Comparison of ENCODE assay signal across 9 cellular contexts in the genomic region with DNA sequence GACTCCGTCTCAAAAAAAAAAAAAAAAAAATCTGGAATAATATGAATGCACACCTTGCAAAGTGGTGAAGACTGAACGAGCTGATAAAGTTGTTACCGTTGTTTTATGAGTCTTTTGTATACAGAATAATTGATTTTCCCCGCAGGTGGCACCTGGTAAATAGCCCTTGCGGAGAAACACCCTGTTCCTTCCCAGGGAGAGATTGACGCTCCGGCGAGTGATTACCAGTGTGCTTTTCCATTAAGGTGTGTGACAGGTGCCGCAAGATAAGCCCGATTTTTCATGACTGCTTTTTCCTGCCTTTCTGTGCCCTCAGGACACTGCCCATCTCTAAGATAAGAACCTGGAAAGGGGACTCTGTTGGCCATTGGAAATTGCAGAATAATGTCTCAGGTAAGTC. TPM values are rescaled to one million over a fixed set of nuclear protein-coding genes. Genes with fewer than 3 reads are reported as not detected.
DNase-seq lines count a peak whose midpoint lies in the region; FAIRE-seq and TF ChIP-seq lines count a peak whose summit lies in the region.
"Had no signal": no experiment of that assay in that cellular context is flagged by ENCODE, and none has a peak within 500 bp of the region (broad histone marks: within the 10 kb centered on the region; RNA-seq: fewer than 3 reads in every experiment).

No MANE protein-coding gene starts in this region.

- H3K9me3 ChIP-seq in fibroblast of lung (ENCODE audit: control insufficient read depth, insufficient read depth, low read depth, low read length) (no peaks in the 10 kb centered on the region), sigmoid colon (peaks cover 0 to 21% (median 14%) of the 10 kb centered on the region in 4 donors)

- H3K27me3 ChIP-seq in fibroblast of lung (ENCODE audit: control insufficient read depth, insufficient read depth, low read length) (no peaks in the 10 kb centered on the region), sigmoid colon (no peaks in the 10 kb centered on the region)

- no peak overlapping the region for H3K9ac ChIP-seq in fibroblast of lung (ENCODE audit: insufficient read depth, low read length)

- H3K36me3 ChIP-seq in fibroblast of lung (ENCODE audit: control insufficient read depth, insufficient read depth, low read length) (peaks cover 4% of the 10 kb centered on the region), sigmoid colon (peaks cover 20 to 48% (median 40%) of the 10 kb centered on the region in 4 donors)

- no peak for DNase-seq in GM12864 (ENCODE audit: low read depth)
- DNase-seq in RWPE1 (ENCODE audit: low spot score), result no peak
- no peak for DNase-seq in fibroblast of lung (ENCODE audit: low read depth in 2 of 2)
- DNase-seq in sigmoid colon, result no peak
- DNase-seq in SHP77 (lab: John Stamatoyannopoulos, UW), result no peak
- no peak for DNase-seq in stimulated activated CD4-positive, alpha-beta T cell treated with anti-CD3 and anti-CD28 coated beads, Interleukin-4, amount 100 ng/mL, for 24 hours
- DNase-seq in mesenteric fat pad (ENCODE audit: low spot score), result no peak
- DNase-seq in RCC 7860 (ENCODE audit: low spot score), result no peak

- H3K4me3 ChIP-seq in GM12864 (ENCODE audit: low read depth, low read length), result peak overlapping the region; percentile 85
- peak overlapping the region in 3 of 4 experiments; percentile 59 to 80 (median 60) for H3K4me3 ChIP-seq in fibroblast of lung (replicated peaks in 1 of 4; ENCODE audit: control extremely low read depth in 1 of 4, insufficient read depth in 1 of 4, low read depth in 3 of 4, low read length in 4 of 4)
- H3K4me3 ChIP-seq in sigmoid colon, result peak overlapping the region; percentile 64 to 91 (median 88)

- H3K27ac ChIP-seq in RWPE1 (peak overlapping the region; percentile 93), fibroblast of lung (ENCODE audit: insufficient read depth, low read length) (peak overlapping the region; percentile 98), sigmoid colon (peak overlapping the region; percentile 97 to 99 (median 98))

- peak overlapping the region; percentile 26 for H3K4me2 ChIP-seq in fibroblast of lung (ENCODE audit: extremely low read depth, insufficient read depth, low read length)

- TF ChIP-seq EP300 in sigmoid colon (IDR thresholded peaks at IDR 0.05), result no peak

- H3K4me1 ChIP-seq in fibroblast of lung (ENCODE audit: control insufficient read depth, extremely low read depth, insufficient read depth, low read length) (peaks cover 2% of the 10 kb centered on the region), sigmoid colon (peaks cover 0 to 27% (median 12%) of the 10 kb centered on the region in 4 donors)

- H3K79me2 ChIP-seq in fibroblast of lung (ENCODE audit: control insufficient read depth, insufficient read depth, low read length), result no peaks in the 10 kb centered on the region

- no peak for TF ChIP-seq CTCF in GM12864 (IDR thresholded peaks at IDR 0.05; ENCODE audit: low read depth, low read length, missing control alignments)
- no peak for TF ChIP-seq CTCF in RWPE1 (conservative IDR thresholded peaks at IDR 0.05; ENCODE audit: low read depth)
- TF ChIP-seq CTCF in fibroblast of lung (conservative IDR thresholded peaks at IDR 0.05 in 1 of 2, IDR thresholded peaks at IDR 0.05 in 1 of 2; ENCODE audit: low read depth in 1 of 2, low read length in 2 of 2), result no peak
- no peak for TF ChIP-seq CTCF in sigmoid colon (IDR thresholded peaks at IDR 0.05)

- no peak overlapping the region for H2AFZ ChIP-seq in fibroblast of lung (ENCODE audit: low read length)

- H4K20me1 ChIP-seq in fibroblast of lung (ENCODE audit: control insufficient read depth, extremely low read depth, insufficient read depth, low read length), result no peaks in the 10 kb centered on the region

- CTCF ChIA-PET in RWPE1 (lab: Yijun Ruan, JAX), result no interaction called here

- WGBS in sigmoid colon, 2 donors, result 12 to 47% methylated on average over 10 of the region's 10 CpGs

- POLR2A ChIA-PET in RWPE1 (lab: Yijun Ruan, JAX; ENCODE audit: low non-redundant PET), result no interaction called here

- FAIRE-seq in RCC 7860 (lab: Jason Lieb, UNC), result no peak

- intact Hi-C loops in sigmoid colon (cut with DNase I), result loop anchor here (10.0 kb wide), 1 partner anchor 966 kb away; a partner anchor contains a TSS

- TF ChIP-seq POLR2A in sigmoid colon (IDR thresholded peaks at IDR 0.05), result no peak

RNA-seq across cellular contexts. Expression of a gene that starts 0.9 kb away (rescaled TPM):
- total RNA-seq in fibroblast of lung (13.6 and 21.6 TPM in 2 replicates), sigmoid colon (10 to 100 TPM; 22.7 to 40.6 (median 37.0) TPM), mesenteric fat pad (16.0 TPM)
- polyA plus RNA-seq in fibroblast of lung (8.9 and 14.5 TPM in 2 replicates), sigmoid colon (10 to 100 TPM in 1 of 3 donors, 1 to 10 TPM in 2; 7.4 to 12.8 (median 9.6) TPM)
- polyA plus RNA-seq in fibroblast of lung (2012), result 7.9 and 11.0 TPM in 2 replicates
- polyA minus RNA-seq in fibroblast of lung (ENCODE audit: low replicate concordance), result 6.4 and 8.1 TPM in 2 replicates

RNA-seq across cellular contexts. Expression of a gene that starts 1.5 kb away (rescaled TPM):
- total RNA-seq in fibroblast of lung, result 0.50 TPM in 1 of 2 replicates, not detected in the other
- not detected in 2 replicates for polyA plus RNA-seq in fibroblast of lung
- polyA plus RNA-seq in fibroblast of lung (2012), result not detected in 2 replicates
- polyA minus RNA-seq in fibroblast of lung (ENCODE audit: low replicate concordance), result 1.0 TPM in 1 of 2 replicates, not detected in the other
- total RNA-seq in sigmoid colon, result 1 to 10 TPM in 2 of 4 donors, under 1 TPM in 2; 0.49 to 1.7 (median 1.1) TPM
- polyA plus RNA-seq in sigmoid colon, result under 1 TPM in 1 of 3 donors, not detected in 2; 0.71 TPM
- total RNA-seq in mesenteric fat pad, result 0.77 TPM
- total RNA-seq: SK-MEL-5 had no signal

RNA-seq across cellular contexts. Expression of a gene that starts 55.6 kb away (rescaled TPM):
- total RNA-seq in fibroblast of lung, result 22.0 and 33.6 TPM in 2 replicates
- 3.8 and 6.6 TPM in 2 replicates for polyA plus RNA-seq in fibroblast of lung
- 4.5 and 5.2 TPM in 2 replicates for polyA plus RNA-seq in fibroblast of lung (2012)
- 0.70 TPM in 1 of 2 replicates, not detected in the other for polyA minus RNA-seq in fibroblast of lung (ENCODE audit: low replicate concordance)
- total RNA-seq in sigmoid colon, result 10 to 100 TPM; 26.6 to 52.3 (median 42.4) TPM
- 1 to 10 TPM; 4.4 to 8.3 (median 5.4) TPM for polyA plus RNA-seq in sigmoid colon
- 6.3 TPM for total RNA-seq in mesenteric fat pad
